18 cellular contexts compared by ENCODE assay signal in the genomic region with DNA sequence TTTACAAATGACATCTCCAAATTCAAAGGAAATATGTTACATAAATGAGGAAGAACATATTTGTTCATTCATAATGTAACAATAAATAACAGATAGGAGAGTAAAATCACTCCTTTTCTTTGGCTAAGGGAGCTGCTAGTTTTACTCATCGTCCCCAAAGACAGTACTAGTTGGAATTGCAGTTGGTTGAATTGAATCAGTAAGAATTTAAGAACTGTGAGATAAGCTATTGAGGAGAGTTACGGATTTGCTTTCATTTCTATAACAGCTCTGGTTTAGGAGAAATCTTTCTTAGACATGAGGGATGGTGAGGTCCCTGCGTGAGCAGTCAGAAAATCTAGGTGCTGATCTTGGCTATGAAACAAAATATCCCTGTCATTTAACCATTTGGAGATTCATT.
"Had no signal": no experiment of that assay in that cellular context is flagged by ENCODE, and none has a peak within 500 bp of the region (broad histone marks: within the 10 kb centered on the region; RNA-seq: fewer than 3 reads in every experiment).

No MANE protein-coding gene starts in this region.

- ATAC-seq: activated naive CD4-positive, alpha-beta T cell treated with anti-CD3 and anti-CD28 coated beads, Interleukin-2, amount 50 U/mL, for 72 hours; gastrocnemius medialis; naive thymus-derived CD8-positive, alpha-beta T cell; upper lobe of right lung had no signal

- H3K9me3 ChIP-seq: gastrocnemius medialis, heart left ventricle, stomach, upper lobe of right lung had no signal

- H3K27ac ChIP-seq: gastrocnemius medialis, stomach, upper lobe of right lung, WERI-Rb-1 had no signal

- H3K36me3 ChIP-seq: gastrocnemius medialis, heart left ventricle, stomach, upper lobe of right lung, WERI-Rb-1 had no signal

- H3K4me3 ChIP-seq: gastrocnemius medialis, stomach, upper lobe of right lung had no signal

- DNase-seq: activated CD4-positive, alpha-beta T cell treated with anti-CD3 and anti-CD28 coated beads for 1 hour; activated gamma-delta T cell; amniotic stem cell; caudate nucleus; cortex of kidney; erythroblast; gastrocnemius medialis; heart left ventricle; immature natural killer cell; kidney glomerular epithelial cell; naive thymus-derived CD8-positive, alpha-beta T cell; stimulated activated CD4-positive, alpha-beta T cell treated with anti-CD3 and anti-CD28 coated beads, Interleukin-15, amount 100 ng/mL, for 24 hours; stimulated activated CD4-positive, alpha-beta T cell treated with anti-CD3 and anti-CD28 coated beads, Interleukin-4, amount 100 ng/mL, for 1 hour; stomach; SW 1271; upper lobe of right lung; WERI-Rb-1 had no signal

- H3K4me1 ChIP-seq: gastrocnemius medialis, upper lobe of right lung had no signal

- H3K27me3 ChIP-seq: gastrocnemius medialis, heart left ventricle, stomach, upper lobe of right lung had no signal
